26 cellular contexts compared by ENCODE assay signal in genomic region chr2:212894026-212894425, GRCh38.
"Had no signal": no experiment of that assay in that cellular context is flagged by ENCODE, and none has a peak within 500 bp of the region (broad histone marks: within the 10 kb centered on the region; RNA-seq: fewer than 3 reads in every experiment).

No MANE protein-coding gene starts in this region.

- H3K27ac ChIP-seq: left ventricle myocardium inferior, pancreas, prostate gland, skin epidermis, suprapubic skin, thoracic aorta, tibial artery, uterus had no signal

- H3K27me3 ChIP-seq: pancreas, suprapubic skin, tibial artery, uterus had no signal

- H3K27ac Mint-ChIP-seq: naive thymus-derived CD4-positive, alpha-beta T cell; natural killer cell treated with Interleukin-12 subunit alpha and Interleukin-12 subunit beta and Interleukin-15 and Interleukin-18, amount 100 ng/mL, for 72 hours; stimulated activated naive B cell treated with anti-CD40 and anti-IgM and Interleukin-4, amounts not matched to agents 10 μg/mL and 1 μg/mL and 100 μg/mL, for 72 hours; stimulated activated naive CD8-positive, alpha-beta T cell treated with anti-CD3 and anti-CD28 coated beads, Interleukin-15, Interleukin-2, amounts not matched to agents 100 ng/mL and 50 ng/mL, for 24 hours had no signal

- H3K4me3 ChIP-seq: left ventricle myocardium inferior, lung, mucosa of descending colon, pancreas, prostate gland, skin epidermis, suprapubic skin, thoracic aorta, tibial artery, uterus had no signal

- H3K9me3 Mint-ChIP-seq: natural killer cell treated with Interleukin-12 subunit alpha and Interleukin-12 subunit beta and Interleukin-15 and Interleukin-18, amount 100 ng/mL, for 72 hours; stimulated activated naive B cell treated with anti-CD40 and anti-IgM and Interleukin-4, amounts not matched to agents 10 μg/mL and 1 μg/mL and 100 μg/mL, for 72 hours; stimulated activated naive CD8-positive, alpha-beta T cell treated with anti-CD3 and anti-CD28 coated beads, Interleukin-15, Interleukin-2, amounts not matched to agents 100 ng/mL and 50 ng/mL, for 24 hours had no signal

- H3K36me3 ChIP-seq: left ventricle myocardium inferior, pancreas, prostate gland, suprapubic skin, thoracic aorta, tibial artery, uterus had no signal

- H3K4me3 Mint-ChIP-seq: naive thymus-derived CD4-positive, alpha-beta T cell; natural killer cell treated with Interleukin-12 subunit alpha and Interleukin-12 subunit beta and Interleukin-15 and Interleukin-18, amount 100 ng/mL, for 72 hours; stimulated activated naive CD8-positive, alpha-beta T cell treated with anti-CD3 and anti-CD28 coated beads, Interleukin-15, Interleukin-2, amounts not matched to agents 100 ng/mL and 50 ng/mL, for 24 hours had no signal

- DNase-seq: islet precursor cell; left ventricle myocardium inferior; mesendoderm; midbrain; mucosa of descending colon; naive thymus-derived CD4-positive, alpha-beta T cell; nucleus accumbens; pancreas; posterior cingulate gyrus; retina; right cardiac atrium; stimulated activated CD4-positive, alpha-beta T cell treated with anti-CD3 and anti-CD28 coated beads, Interleukin-12 subunit alpha, Interleukin-12 subunit beta, amount 100 ng/mL, for 4 hours; stimulated activated CD4-positive, alpha-beta T cell treated with anti-CD3 and anti-CD28 coated beads, Interleukin-15, amount 100 ng/mL, for 24 hours; stimulated activated CD4-positive, alpha-beta T cell treated with anti-CD3 and anti-CD28 coated beads, Interleukin-2, amount 100 ng/mL, for 24 hours; stimulated activated CD4-positive, alpha-beta T cell treated with anti-CD3 and anti-CD28 coated beads, Interleukin-4, amount 100 ng/mL, for 1 hour; stimulated activated naive B cell treated with anti-CD40 and anti-IgM and Interleukin-4, amounts not matched to agents 10 μg/mL and 1 μg/mL and 100 μg/mL, for 72 hours; tibial artery; trophoblast cell; uterus had no signal

- H3K27me3 Mint-ChIP-seq: naive thymus-derived CD4-positive, alpha-beta T cell; natural killer cell treated with Interleukin-12 subunit alpha and Interleukin-12 subunit beta and Interleukin-15 and Interleukin-18, amount 100 ng/mL, for 72 hours; stimulated activated naive B cell treated with anti-CD40 and anti-IgM and Interleukin-4, amounts not matched to agents 10 μg/mL and 1 μg/mL and 100 μg/mL, for 72 hours; stimulated activated naive CD8-positive, alpha-beta T cell treated with anti-CD3 and anti-CD28 coated beads, Interleukin-15, Interleukin-2, amounts not matched to agents 100 ng/mL and 50 ng/mL, for 24 hours had no signal

- H3K36me3 Mint-ChIP-seq: naive thymus-derived CD4-positive, alpha-beta T cell; natural killer cell treated with Interleukin-12 subunit alpha and Interleukin-12 subunit beta and Interleukin-15 and Interleukin-18, amount 100 ng/mL, for 72 hours; stimulated activated naive B cell treated with anti-CD40 and anti-IgM and Interleukin-4, amounts not matched to agents 10 μg/mL and 1 μg/mL and 100 μg/mL, for 72 hours had no signal

- H3K4me1 ChIP-seq: pancreas, prostate gland, suprapubic skin, tibial artery, uterus had no signal

- H3K9me3 ChIP-seq: left ventricle myocardium inferior, mucosa of descending colon, pancreas, prostate gland, suprapubic skin, thoracic aorta, tibial artery, uterus had no signal
